ENCODE assay signal across 17 cellular contexts in the genomic region with DNA sequence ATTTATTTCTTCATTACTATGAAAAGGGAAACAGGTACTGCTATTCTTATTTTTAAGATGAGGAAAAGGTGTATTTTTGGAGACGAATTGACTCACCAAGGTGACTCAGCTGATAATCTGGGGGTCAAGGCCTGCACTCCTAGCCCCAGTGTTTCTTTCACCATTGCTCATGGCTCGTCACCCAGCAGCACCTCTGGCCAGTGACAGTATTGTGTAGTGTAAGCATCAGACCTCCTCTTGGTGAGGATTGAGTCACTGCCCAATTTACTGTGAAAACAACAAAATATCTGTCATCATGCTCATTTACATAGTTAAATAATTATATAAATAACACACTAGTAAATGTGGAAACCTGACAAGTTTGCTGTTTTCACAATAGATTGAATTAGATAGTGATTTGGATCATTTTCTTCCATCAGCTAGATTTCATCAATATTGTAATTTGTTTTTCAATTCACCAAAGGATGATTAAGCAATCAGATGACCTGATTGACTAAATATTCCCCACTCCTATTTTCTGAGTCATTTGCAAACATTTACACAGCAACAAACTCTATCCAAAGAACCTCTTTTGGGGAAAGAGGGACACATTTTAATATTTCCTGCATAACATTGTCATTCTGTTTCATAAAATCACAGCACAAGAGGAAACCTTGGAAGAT.
A peak's percentile ranks its signal among the peaks of the same experiment; 100 is the strongest.
DNase-seq lines count a peak whose midpoint lies in the region; TF ChIP-seq lines count a peak whose summit lies in the region.
"Had no signal": no experiment of that assay in that cellular context is flagged by ENCODE, and none has a peak within 500 bp of the region (broad histone marks: within the 10 kb centered on the region; RNA-seq: fewer than 3 reads in every experiment).

No MANE protein-coding gene starts in this region.

- no CpG with 5 or more reads among the region's 2 CpGs for WGBS in H9 (ENCODE audit: extremely low coverage, insufficient read length, low lambda C conversion rate)

- H3K4ac ChIP-seq in H9 (ENCODE audit: low read depth, low read length), result no peak overlapping the region

- H3K4me2 ChIP-seq in H9 (ENCODE audit: insufficient read depth, insufficient read length, low read length), result no peak overlapping the region

- no peaks in the 10 kb centered on the region for H3K79me2 ChIP-seq in H9 (ENCODE audit: insufficient read depth, low read length)

- H3K9me3 Mint-ChIP-seq in H9, result no peaks in the 10 kb centered on the region
- H3K9me3 Mint-ChIP-seq: activated B cell treated with CpG ODN at 0.5 μM for 24 hours, mesothelial cell of epicardium had no signal

- H3K9ac ChIP-seq in H9 (ENCODE audit: extremely low read depth, insufficient read length, low read length), result no peak overlapping the region

- no peaks in the 10 kb centered on the region for H3K4me1 Mint-ChIP-seq in H9
- H3K4me1 Mint-ChIP-seq: activated B cell treated with CpG ODN at 0.5 μM for 24 hours, IgD-negative memory B cell, mesothelial cell of epicardium had no signal

- DNase-seq in A172 (ENCODE audit: low spot score) (peak; percentile 55), HS-5 (ENCODE audit: low read depth) (peak; percentile 67), astrocyte of the hippocampus (ENCODE audit: low read depth, low spot score) (peak; percentile 49), iris pigment epithelial cell (ENCODE audit: low read depth) (peak; percentile 84), NCI-H82 (lab: John Stamatoyannopoulos, UW) (no peak), NCI-H510A (lab: John Stamatoyannopoulos, UW) (no peak), H9 (no peak), NCI-H2196 (lab: John Stamatoyannopoulos, UW; ENCODE audit: unreplicated experiment) (no peak)
- DNase-seq: activated B cell treated with CpG ODN at 0.5 μM for 24 hours; anterior cingulate cortex; DMS 273 treated with DMSO at 0.1 percent for 48 hours; NCI-H1436 treated with DMSO at 0.1 percent for 48 hours; NCI-H526 treated with DMSO at 0.1 percent for 48 hours; stimulated activated CD4-positive, alpha-beta T cell treated with anti-CD3 and anti-CD28 coated beads, Interleukin-15, amount 100 ng/mL, for 24 hours; upper lobe of right lung had no signal

- H2BK5ac ChIP-seq in H9 (ENCODE audit: insufficient read length, low read length), result no peak overlapping the region

- H2AFZ ChIP-seq in H9 (ENCODE audit: low read length), result no peak overlapping the region

- no peaks in the 10 kb centered on the region for H3K23me2 ChIP-seq in H9 (ENCODE audit: insufficient read length, low read depth, low read length, poor library complexity, severe bottlenecking)

- H3K9me3 ChIP-seq in H9 (ENCODE audit: control insufficient read depth, low read depth, low read length), result no peaks in the 10 kb centered on the region
- H3K9me3 ChIP-seq: upper lobe of right lung had no signal

- no peak overlapping the region for H4K8ac ChIP-seq in H9 (replicated peaks; ENCODE audit: insufficient read length, low read depth, low read length)

- H3K4me1 ChIP-seq in H9 (ENCODE audit: insufficient read depth, low read length), result no peaks in the 10 kb centered on the region
- H3K4me1 ChIP-seq: upper lobe of right lung had no signal

- H4K20me1 ChIP-seq in H9 (ENCODE audit: control insufficient read depth, insufficient read depth, insufficient read length), result no peaks in the 10 kb centered on the region

- H3K27ac Mint-ChIP-seq in H9, result no peak overlapping the region
- H3K27ac Mint-ChIP-seq: activated B cell treated with CpG ODN at 0.5 μM for 24 hours, IgD-negative memory B cell, mesothelial cell of epicardium had no signal

- H3T11ph ChIP-seq in H9 (ENCODE audit: low read length), result no peak overlapping the region

- no peak overlapping the region for H3K14ac ChIP-seq in H9 (ENCODE audit: insufficient read depth, low read length)

- no peaks in the 10 kb centered on the region for H3K36me3 Mint-ChIP-seq in H9 (ENCODE audit: insufficient read depth in 1 of 3, low read depth in 3 of 3)
- H3K36me3 Mint-ChIP-seq: IgD-negative memory B cell, mesothelial cell of epicardium had no signal

- no peak for TF ChIP-seq CTCF in H9 (conservative IDR thresholded peaks at IDR 0.05)

- no peak overlapping the region for H2BK120ac ChIP-seq in H9 (ENCODE audit: low read depth, low read length, poor library complexity, severe bottlenecking)

- no peak overlapping the region for H2AK5ac ChIP-seq in H9 (ENCODE audit: insufficient read length, low read length)

- no peak overlapping the region for H2BK20ac ChIP-seq in H9 (ENCODE audit: low read depth, low read length, poor library complexity, severe bottlenecking)

- no peak overlapping the region for H3K27ac ChIP-seq in H9 (ENCODE audit: insufficient read length, low read depth, low read length)
- H3K27ac ChIP-seq: upper lobe of right lung had no signal

- no peak overlapping the region for H3K4me3 Mint-ChIP-seq in H9
- H3K4me3 Mint-ChIP-seq: activated B cell treated with CpG ODN at 0.5 μM for 24 hours, IgD-negative memory B cell, mesothelial cell of epicardium had no signal

- no peak overlapping the region for H3K23ac ChIP-seq in H9 (ENCODE audit: insufficient read length, low read depth, low read length)

- no peak overlapping the region for H2BK12ac ChIP-seq in H9 (ENCODE audit: insufficient read length, low read depth, low read length)

- H4K5ac ChIP-seq in H9 (ENCODE audit: insufficient read length, low read depth, low read length), result no peak overlapping the region

- no peaks in the 10 kb centered on the region for H3K27me3 Mint-ChIP-seq in H9 (ENCODE audit: low read depth)
- H3K27me3 Mint-ChIP-seq: activated B cell treated with CpG ODN at 0.5 μM for 24 hours, IgD-negative memory B cell had no signal

- H3K79me1 ChIP-seq in H9 (ENCODE audit: insufficient read depth, low read depth, low read length, poor library complexity, severe bottlenecking), result no peaks in the 10 kb centered on the region

- H3K27me3 ChIP-seq in H9 (ENCODE audit: insufficient read depth, low read length), result no peaks in the 10 kb centered on the region
- H3K27me3 ChIP-seq: upper lobe of right lung had no signal

- no peak overlapping the region for H2BK15ac ChIP-seq in H9 (ENCODE audit: low read depth, low read length)

- H3K56ac ChIP-seq in H9 (ENCODE audit: insufficient read length, low read depth, low read length), result no peak overlapping the region

- no peak overlapping the region for H3K18ac ChIP-seq in H9 (ENCODE audit: insufficient read length, low read depth, low read length)

- no peak overlapping the region for H4K91ac ChIP-seq in H9 (ENCODE audit: insufficient read length, low read depth, low read length)

Comparison
In these comparisons a context has a peak if more than half of its experiments do, and no peak if none do; other contexts are left out.
1. DNase-seq: peak in A172 (single experiment), HS-5 (single experiment), astrocyte of the hippocampus (single experiment) and iris pigment epithelial cell (single experiment); none in NCI-H82 (single experiment), NCI-H510A (single experiment), H9 (single experiment) and NCI-H2196 (single experiment).